19 cellular contexts compared by ENCODE assay signal in genomic region chr3:15499536-15499935, GRCh38. TPM values are rescaled to one million over a fixed set of nuclear protein-coding genes. Genes with fewer than 3 reads are reported as not detected.
A peak's percentile ranks its signal among the peaks of the same experiment; 100 is the strongest.
DNase-seq lines count a peak whose midpoint lies in the region; ATAC-seq and TF ChIP-seq lines count a peak whose summit lies in the region.
"Had no signal": no experiment of that assay in that cellular context is flagged by ENCODE, and none has a peak within 500 bp of the region (broad histone marks: within the 10 kb centered on the region; RNA-seq: fewer than 3 reads in every experiment).

No MANE protein-coding gene starts in this region.

- H3K27ac Mint-ChIP-seq in progenitor cell of endocrine pancreas: peak overlapping the region; percentile 20
- H3K27ac Mint-ChIP-seq: stimulated activated naive CD8-positive, alpha-beta T cell treated with anti-CD3 and anti-CD28 coated beads, Interleukin-15, amount 100 ng/mL, for 72 hours; WTC11 had no signal

- H3K4me1 ChIP-seq in PC-3 (ENCODE audit: insufficient read depth, low read length): no peaks in the 10 kb centered on the region
- H3K4me1 ChIP-seq: vagina had no signal

- ATAC-seq in PC-3: no peak
- no peak for ATAC-seq in GM19395 (IDR thresholded peaks at IDR 0.05; ENCODE audit: unreplicated experiment)
- no peak for ATAC-seq in Right ventricle myocardium superior (ENCODE audit: poor library complexity)

- POLR2A ChIA-PET in PC-3 (lab: Charles Lee; ENCODE audit: unreplicated experiment): interaction anchor here (0.5 kb wide), 1 partner anchor 524 kb away, joined by 5 read pairs; no protein-coding TSS in a partner anchor

- H3K9ac ChIP-seq in PC-3 (ENCODE audit: low read length): no peak overlapping the region

- H3K27ac ChIP-seq in PC-3 (ENCODE audit: low read length): no peak overlapping the region
- H3K27ac ChIP-seq: vagina had no signal

- H3K9me2 ChIP-seq in PC-3 (replicated peaks; ENCODE audit: low read length): no peaks in the 10 kb centered on the region

- 0 out of 2 replicates have a peak, but pooled peaks cover 3% of the 10 kb centered on the region for H3K27me3 ChIP-seq in PC-3 (ENCODE audit: low read length)
- H3K27me3 ChIP-seq: vagina had no signal

- TF ChIP-seq CTCF in AG10803 (conservative IDR thresholded peaks at IDR 0.05; ENCODE audit: low read length): no peak
- TF ChIP-seq CTCF in PC-3 (conservative IDR thresholded peaks at IDR 0.05; ENCODE audit: low read depth, low read length): no peak
- TF ChIP-seq CTCF in fibroblast of mammary gland (conservative IDR thresholded peaks at IDR 0.05; ENCODE audit: control insufficient read depth, insufficient read depth, low read depth, low read length): no peak
- no peak for TF ChIP-seq CTCF in progenitor cell of endocrine pancreas (IDR thresholded peaks at IDR 0.05; ENCODE audit: unreplicated experiment)

- intact Hi-C loops in PC-3 (cut with micrococcal nuclease): no loop called here
- intact Hi-C loops in Right ventricle myocardium superior (cut with DNase I): no loop called here

- no peaks in the 10 kb centered on the region for H3K36me3 Mint-ChIP-seq in progenitor cell of endocrine pancreas (ENCODE audit: insufficient read depth)
- H3K36me3 Mint-ChIP-seq: IgD-negative memory B cell, WTC11 had no signal

- H3K36me3 ChIP-seq in PC-3 (ENCODE audit: low read depth, low read length): no peaks in the 10 kb centered on the region
- H3K36me3 ChIP-seq: vagina had no signal

- H4K20me1 ChIP-seq in PC-3 (ENCODE audit: low read length): no peaks in the 10 kb centered on the region

- H2AFZ ChIP-seq in PC-3 (ENCODE audit: low read length): no peak overlapping the region

- no peak overlapping the region for H3K4me2 ChIP-seq in PC-3 (ENCODE audit: low read length)

- peaks cover 7% of the 10 kb centered on the region for H3K4me1 Mint-ChIP-seq in progenitor cell of endocrine pancreas (ENCODE audit: low read depth)

- H3F3A ChIP-seq in PC-3 (ENCODE audit: low read length, unreplicated experiment): no peaks in the 10 kb centered on the region

- H3K79me2 ChIP-seq in PC-3 (ENCODE audit: low read length): no peaks in the 10 kb centered on the region

- H3K9me3 ChIP-seq in PC-3 (ENCODE audit: low read length): no peaks in the 10 kb centered on the region
- H3K9me3 ChIP-seq: vagina had no signal

- CTCF ChIA-PET in PC-3 (lab: Charles Lee): no interaction called here

- no peaks in the 10 kb centered on the region for H3K27me3 Mint-ChIP-seq in progenitor cell of endocrine pancreas
- H3K27me3 Mint-ChIP-seq: IgD-negative memory B cell; stimulated activated naive CD8-positive, alpha-beta T cell treated with anti-CD3 and anti-CD28 coated beads, Interleukin-15, amount 100 ng/mL, for 72 hours had no signal

- H3K4me3 ChIP-seq in AG10803 (ENCODE audit: low read length) (no peak overlapping the region), PC-3 (ENCODE audit: low read length) (no peak overlapping the region), fibroblast of mammary gland (ENCODE audit: control insufficient read depth, low read depth, low read length) (no peak overlapping the region)
- H3K4me3 ChIP-seq: vagina had no signal

- peak; percentile 59 for DNase-seq in AG10803 (ENCODE audit: low read depth)
- peak; percentile 7 for DNase-seq in PC-3
- peak; percentile 32 for DNase-seq in fibroblast of mammary gland (ENCODE audit: low read depth)
- no peak for DNase-seq in progenitor cell of endocrine pancreas (ENCODE audit: low spot score, unreplicated experiment)
- DNase-seq in NCI-H748 treated with DMSO at 0.1 percent for 48 hours (lab: John Stamatoyannopoulos, UW): no peak
- no peak for DNase-seq in NCI-H2196 treated with DMSO at 0.1 percent for 48 hours (lab: John Stamatoyannopoulos, UW; ENCODE audit: unreplicated experiment)
- DNase-seq in Right ventricle myocardium superior: no peak
- DNase-seq: activated CD8-positive, alpha-beta memory T cell treated with anti-CD3 and anti-CD28 coated beads for 24 hours; cortex of kidney; DMS79 treated with DMSO at 0.1 percent for 48 hours; NCI-H1930; NCI-H510A; SHP77; stimulated activated naive CD8-positive, alpha-beta T cell treated with anti-CD3 and anti-CD28 coated beads, Interleukin-15, amount 100 ng/mL, for 72 hours had no signal

- H3K4me3 Mint-ChIP-seq in progenitor cell of endocrine pancreas (ENCODE audit: low read depth): no peak overlapping the region
- H3K4me3 Mint-ChIP-seq: IgD-negative memory B cell, neural crest cell, WTC11 had no signal

- H3K9me3 Mint-ChIP-seq in progenitor cell of endocrine pancreas (ENCODE audit: low read depth): no peaks in the 10 kb centered on the region
- H3K9me3 Mint-ChIP-seq: IgD-negative memory B cell; neural crest cell; stimulated activated naive CD8-positive, alpha-beta T cell treated with anti-CD3 and anti-CD28 coated beads, Interleukin-15, amount 100 ng/mL, for 72 hours; WTC11 had no signal

- BruUV-seq in PC-3 (replicated peaks; lab: Mats Ljungman, UMichigan): no TSS peak

RNA-seq across cellular contexts. Expression of gene COLQ, which starts 22.0 kb away (rescaled TPM):
- total RNA-seq in PC-3 (2014; rRNA removed) (1.5 and 1.8 TPM in 2 replicates), progenitor cell of endocrine pancreas (9.2 and 9.9 TPM in 2 replicates), Right ventricle myocardium superior (2.2 TPM)

Comparison
In these comparisons a context has a peak if more than half of its experiments do, and no peak if none do; other contexts are left out.
1. DNase-seq: peak in AG10803 (single experiment), PC-3 (single experiment) and fibroblast of mammary gland (single experiment); none in progenitor cell of endocrine pancreas (single experiment), NCI-H748 treated with DMSO at 0.1 percent for 48 hours (single experiment), NCI-H2196 treated with DMSO at 0.1 percent for 48 hours (single experiment) and Right ventricle myocardium superior (single experiment).